Comparison of ENCODE assay signal across 31 cellular contexts in the genomic region with DNA sequence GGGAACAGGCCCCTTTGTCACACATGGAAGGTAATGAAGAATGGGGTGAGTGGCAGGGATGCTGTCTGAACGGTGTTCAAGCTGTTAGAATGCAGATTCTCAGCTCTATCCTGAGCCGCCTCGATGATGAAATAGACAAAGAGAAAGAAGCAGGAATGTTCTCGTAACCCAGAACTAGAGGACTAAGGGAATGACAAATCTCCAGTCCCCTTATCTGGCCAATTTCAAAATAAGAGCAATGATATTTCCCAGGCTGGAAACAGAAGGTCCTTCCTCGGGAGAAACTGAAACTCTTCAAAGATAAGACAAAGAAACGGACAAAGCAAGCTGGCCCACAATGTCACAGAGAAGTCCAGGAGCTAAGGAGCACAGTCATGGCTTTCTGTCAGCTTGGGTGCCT. TPM values are rescaled to one million over a fixed set of nuclear protein-coding genes. Genes with fewer than 3 reads are reported as not detected.
"Had no signal": no experiment of that assay in that cellular context is flagged by ENCODE, and none has a peak within 500 bp of the region (broad histone marks: within the 10 kb centered on the region; RNA-seq: fewer than 3 reads in every experiment).

No MANE protein-coding gene starts in this region.

- H3K27ac Mint-ChIP-seq: activated B cell treated with CpG ODN at 0.5 μM for 24 hours; activated naive CD8-positive, alpha-beta T cell treated with anti-CD3 and anti-CD28 coated beads for 36 hours; stimulated activated naive CD8-positive, alpha-beta T cell treated with anti-CD3 and anti-CD28 coated beads, Interleukin-15, Interleukin-2, amounts not matched to agents 100 ng/mL and 50 ng/mL, for 24 hours; T-helper 1 cell treated with Interleukin-12 subunit alpha and Interleukin-12 subunit beta and Interleukin-4 antibody, amounts not matched to agents 30 μg/mL and 1 μg/mL, for 36 hours had no signal

- ATAC-seq: gastrocnemius medialis, mucosa of descending colon had no signal

- H3K27ac ChIP-seq: gastrocnemius medialis, skin epidermis, tibial artery had no signal

- H3K4me1 Mint-ChIP-seq: activated B cell treated with CpG ODN at 0.5 μM for 24 hours; activated naive CD8-positive, alpha-beta T cell treated with anti-CD3 and anti-CD28 coated beads for 36 hours had no signal

- H3K4me1 ChIP-seq: gastrocnemius medialis had no signal

- H3K9me3 ChIP-seq: gastrocnemius medialis, mucosa of descending colon had no signal

- H3K9me3 Mint-ChIP-seq: stimulated activated naive CD8-positive, alpha-beta T cell treated with anti-CD3 and anti-CD28 coated beads, Interleukin-15, Interleukin-2, amounts not matched to agents 100 ng/mL and 50 ng/mL, for 24 hours; T-helper 1 cell treated with Interleukin-12 subunit alpha and Interleukin-12 subunit beta and Interleukin-4 antibody, amounts not matched to agents 30 μg/mL and 1 μg/mL, for 36 hours had no signal

- H3K4me3 Mint-ChIP-seq: activated B cell treated with CpG ODN at 0.5 μM for 24 hours; activated naive CD8-positive, alpha-beta T cell treated with anti-CD3 and anti-CD28 coated beads for 36 hours; stimulated activated naive CD8-positive, alpha-beta T cell treated with anti-CD3 and anti-CD28 coated beads, Interleukin-15, Interleukin-2, amounts not matched to agents 100 ng/mL and 50 ng/mL, for 24 hours; T-helper 1 cell treated with Interleukin-12 subunit alpha and Interleukin-12 subunit beta and Interleukin-4 antibody, amounts not matched to agents 30 μg/mL and 1 μg/mL, for 36 hours had no signal

- H3K36me3 Mint-ChIP-seq: activated naive CD8-positive, alpha-beta T cell treated with anti-CD3 and anti-CD28 coated beads for 36 hours had no signal

- FAIRE-seq: colon, islet of Langerhans, urothelium cell line had no signal

- H3K27me3 ChIP-seq: gastrocnemius medialis, tibial artery had no signal

- H3K27me3 Mint-ChIP-seq: activated B cell treated with CpG ODN at 0.5 μM for 24 hours; activated naive CD8-positive, alpha-beta T cell treated with anti-CD3 and anti-CD28 coated beads for 36 hours; stimulated activated naive CD8-positive, alpha-beta T cell treated with anti-CD3 and anti-CD28 coated beads, Interleukin-15, Interleukin-2, amounts not matched to agents 100 ng/mL and 50 ng/mL, for 24 hours had no signal

- H3K4me3 ChIP-seq: gastrocnemius medialis, mucosa of descending colon, skin epidermis, tibial artery had no signal

- H3K36me3 ChIP-seq: gastrocnemius medialis had no signal

- DNase-seq: activated B cell treated with CpG ODN at 0.5 μM for 24 hours; activated CD4-positive, alpha-beta T cell treated with anti-CD3 and anti-CD28 coated beads for 4 hours; activated CD4-positive, alpha-beta T cell treated with anti-CD3 and anti-CD28 coated beads, Interleukin-2, amount 50 U/mL, for 48 hours; activated CD8-positive, alpha-beta memory T cell treated with anti-CD3 and anti-CD28 coated beads, Interleukin-2, amount 50 U/mL, for 48 hours; activated naive CD4-positive, alpha-beta T cell treated with Interleukin-2 at 50 U/mL for 16 hours; activated naive CD8-positive, alpha-beta T cell treated with anti-CD3 and anti-CD28 coated beads for 36 hours; activated T-cell treated with anti-CD3 and anti-CD28 coated beads, Interleukin-2, amount 50 U/mL, for 48 hours; amniotic stem cell; caudate nucleus; effector memory CD4-positive, alpha-beta T cell; gastrocnemius medialis; hypothalamus; mesendoderm; mucosa of descending colon; stimulated activated CD4-positive, alpha-beta T cell treated with anti-CD3 and anti-CD28 coated beads, Interleukin-1b, Interleukin-23, amount 100 ng/mL, for 48 hours; substantia nigra; T1000; tibial artery had no signal

RNA-seq across cellular contexts. Expression of gene MTNR1A, which starts 29.5 kb away (rescaled TPM):
- total RNA-seq: activated B cell treated with CpG ODN at 0.5 μM for 24 hours; activated CD8-positive, alpha-beta memory T cell treated with anti-CD3 and anti-CD28 coated beads for 36 hours; activated naive CD8-positive, alpha-beta T cell treated with anti-CD3 and anti-CD28 coated beads for 36 hours; dermis microvascular lymphatic vessel endothelial cell; gastrocnemius medialis; lower leg skin; osteoblast; posterior vena cava had no signal
- polyA plus RNA-seq: esophagus, neural cell had no signal
